Comparison of ENCODE assay signal across 9 cellular contexts in genomic region chr17:78409191-78409621, GRCh38. TPM values are rescaled to one million over a fixed set of nuclear protein-coding genes. Genes with fewer than 3 reads are reported as not detected.
DNase-seq lines count a peak whose midpoint lies in the region; ATAC-seq and TF ChIP-seq lines count a peak whose summit lies in the region.
"Had no signal": no experiment of that assay in that cellular context is flagged by ENCODE, and none has a peak within 500 bp of the region (broad histone marks: within the 10 kb centered on the region; RNA-seq: fewer than 3 reads in every experiment).

No MANE protein-coding gene starts in this region.

- ATAC-seq in CD4-positive, CD25-positive, alpha-beta regulatory T cell (ENCODE audit: low read depth in 2 of 2), result no peak
- peak; percentile 59 for ATAC-seq in PC-3
- ATAC-seq in left lobe of liver, result peak; percentile 63
- ATAC-seq in HG03342 (IDR thresholded peaks at IDR 0.05; ENCODE audit: unreplicated experiment), result no peak
- ATAC-seq: stimulated activated memory B cell treated with anti-CD40 and anti-IgM and Interleukin-4, amounts not matched to agents 10 μg/mL and 1 μg/mL and 100 μg/mL, for 72 hours had no signal

- H3K27me3 ChIP-seq in CD4-positive, CD25-positive, alpha-beta regulatory T cell (ENCODE audit: control insufficient read depth, insufficient read depth, low read length), result no peaks in the 10 kb centered on the region
- H3K27me3 ChIP-seq in PC-3 (ENCODE audit: low read length) (no peaks in the 10 kb centered on the region), vagina (no peaks in the 10 kb centered on the region)

- peaks cover 0 to 75% (median 43%) of the 10 kb centered on the region in 4 donors for H3K4me1 Mint-ChIP-seq in CD4-positive, CD25-positive, alpha-beta regulatory T cell

- CTCF ChIA-PET in HEK293 (lab: Yijun Ruan, JAX) (interaction anchor here (0.5 to 3.6 kb wide), 3 partner anchors 12 to 48 kb away, joined by 3 to 29 read pairs (median 9); no protein-coding TSS in a partner anchor), PC-3 (lab: Charles Lee) (no interaction called here)

- no peaks in the 10 kb centered on the region for H3K9me3 Mint-ChIP-seq in CD4-positive, CD25-positive, alpha-beta regulatory T cell
- H3K9me3 Mint-ChIP-seq: stimulated activated memory B cell treated with anti-CD40 and anti-IgM and Interleukin-4, amounts not matched to agents 10 μg/mL and 1 μg/mL and 100 μg/mL, for 72 hours had no signal

- no peak for DNase-seq in CD4-positive, CD25-positive, alpha-beta regulatory T cell
- DNase-seq in PC-3 (peak; percentile 45), left lobe of liver (ENCODE audit: low spot score) (peak; percentile 67), inferior parietal cortex (ENCODE audit: extremely low spot score) (no peak), superior temporal gyrus (ENCODE audit: extremely low spot score) (no peak), vagina (ENCODE audit: extremely low spot score in 2 of 2) (no peak)

- H3K4me3 Mint-ChIP-seq in CD4-positive, CD25-positive, alpha-beta regulatory T cell, result peak overlapping the region in 1 of 4 donors; percentile 55
- H3K4me3 Mint-ChIP-seq: stimulated activated memory B cell treated with anti-CD40 and anti-IgM and Interleukin-4, amounts not matched to agents 10 μg/mL and 1 μg/mL and 100 μg/mL, for 72 hours had no signal

- no peak overlapping the region for H3K4me3 ChIP-seq in CD4-positive, CD25-positive, alpha-beta regulatory T cell (ENCODE audit: low read depth, low read length)
- no peak overlapping the region for H3K4me3 ChIP-seq in HEK293 (ENCODE audit: low read depth, low read length)
- H3K4me3 ChIP-seq in PC-3 (ENCODE audit: low read length), result no peak overlapping the region
- no peak overlapping the region for H3K4me3 ChIP-seq in vagina

- peaks cover 35% of the 10 kb centered on the region for H4K20me1 ChIP-seq in PC-3 (ENCODE audit: low read length)

- H2AFZ ChIP-seq in PC-3 (ENCODE audit: low read length), result no peak overlapping the region

- H3K9me2 ChIP-seq in PC-3 (replicated peaks; ENCODE audit: low read length), result no peaks in the 10 kb centered on the region

- H3K27ac Mint-ChIP-seq in CD4-positive, CD25-positive, alpha-beta regulatory T cell, result peak overlapping the region; percentile 56 to 84 (median 58)
- H3K27ac Mint-ChIP-seq: stimulated activated memory B cell treated with anti-CD40 and anti-IgM and Interleukin-4, amounts not matched to agents 10 μg/mL and 1 μg/mL and 100 μg/mL, for 72 hours had no signal

- no TSS peak for BruUV-seq in PC-3 (replicated peaks; lab: Mats Ljungman, UMichigan)

- H3K4me2 ChIP-seq in PC-3 (ENCODE audit: low read length), result 0 out of 2 replicates have a peak overlapping the region, but pooled peaks have one; percentile 1

- H3K36me3 Mint-ChIP-seq in CD4-positive, CD25-positive, alpha-beta regulatory T cell, result peaks cover 13% of the 10 kb centered on the region

- no peaks in the 10 kb centered on the region for H3F3A ChIP-seq in PC-3 (ENCODE audit: low read length, unreplicated experiment)

- H3K9ac ChIP-seq in PC-3 (ENCODE audit: low read length), result no peak overlapping the region

- POLR2A ChIA-PET in HEK293 (lab: Yijun Ruan, JAX) (interaction anchor here (0.9 kb wide), 1 partner anchor 49 kb away, joined by 3 read pairs; no protein-coding TSS in a partner anchor), PC-3 (lab: Charles Lee; ENCODE audit: unreplicated experiment) (no interaction called here)

- no peaks in the 10 kb centered on the region for H3K9me3 ChIP-seq in CD4-positive, CD25-positive, alpha-beta regulatory T cell (ENCODE audit: control insufficient read depth in 2 of 2, low read length in 2 of 2)
- H3K9me3 ChIP-seq in HEK293 (ENCODE audit: control insufficient read depth, insufficient read depth, low read depth, low read length) (no peaks in the 10 kb centered on the region), PC-3 (ENCODE audit: low read length) (no peaks in the 10 kb centered on the region), vagina (no peaks in the 10 kb centered on the region)

- no peak for TF ChIP-seq CTCF in HEK293 (tag by site-specific recombination; IDR thresholded peaks at IDR 0.05)
- TF ChIP-seq CTCF in PC-3 (conservative IDR thresholded peaks at IDR 0.05; ENCODE audit: low read depth, low read length), result no peak
- no peak for TF ChIP-seq CTCF in vagina (IDR thresholded peaks at IDR 0.05)

- intact Hi-C loops in PC-3 (cut with micrococcal nuclease), result no loop called here
- intact Hi-C loops in vagina (cut with DNase I), result no loop called here

- TF ChIP-seq POLR2A in vagina (IDR thresholded peaks at IDR 0.05), result no peak

- H3K27me3 Mint-ChIP-seq in CD4-positive, CD25-positive, alpha-beta regulatory T cell, result no peaks in the 10 kb centered on the region
- H3K27me3 Mint-ChIP-seq: stimulated activated memory B cell treated with anti-CD40 and anti-IgM and Interleukin-4, amounts not matched to agents 10 μg/mL and 1 μg/mL and 100 μg/mL, for 72 hours had no signal

- H3K4me1 ChIP-seq in CD4-positive, CD25-positive, alpha-beta regulatory T cell (ENCODE audit: control insufficient read depth, insufficient read depth, low read length, poor library complexity, severe bottlenecking), result peaks cover 21% of the 10 kb centered on the region
- H3K4me1 ChIP-seq in HEK293 (ENCODE audit: control insufficient read depth, insufficient read depth, low read length) (peaks cover 10% of the 10 kb centered on the region), PC-3 (ENCODE audit: insufficient read depth, low read length) (peaks cover 15% of the 10 kb centered on the region), vagina (peaks cover 43% of the 10 kb centered on the region)

- H3K36me3 ChIP-seq in CD4-positive, CD25-positive, alpha-beta regulatory T cell (ENCODE audit: control insufficient read depth, insufficient read depth, low read length), result peaks cover 31% of the 10 kb centered on the region
- peaks cover 9 to 81% of the 10 kb centered on the region in 2 experiments; a peak in 2 of 3 replicates for H3K36me3 ChIP-seq in HEK293 (ENCODE audit: control insufficient read depth in 2 of 2, insufficient read depth in 1 of 2, low read length in 2 of 2)
- peaks cover 34% of the 10 kb centered on the region for H3K36me3 ChIP-seq in PC-3 (ENCODE audit: low read depth, low read length)
- H3K36me3 ChIP-seq in vagina, result peaks cover 0 to 22% of the 10 kb centered on the region in 2 donors

- H3K27ac ChIP-seq in CD4-positive, CD25-positive, alpha-beta regulatory T cell (ENCODE audit: insufficient read depth, low read length, poor library complexity, severe bottlenecking), result no peak overlapping the region
- H3K27ac ChIP-seq in HEK293 (ENCODE audit: extremely low read depth, low read depth, low read length), result no peak overlapping the region
- H3K27ac ChIP-seq in PC-3 (ENCODE audit: low read length), result no peak overlapping the region
- H3K27ac ChIP-seq in vagina, result no peak overlapping the region

- peaks cover 76% of the 10 kb centered on the region for H3K79me2 ChIP-seq in PC-3 (ENCODE audit: low read length)

TF ChIP-seq in HEK293, 187 proteins besides CTCF, POLR2A, EP300 and RAD21 (continues in another document):
- peak; percentile 92 for TF ChIP-seq ZIC2 (tag by site-specific recombination; IDR thresholded peaks at IDR 0.05)
- TF ChIP-seq, protein P1, sequence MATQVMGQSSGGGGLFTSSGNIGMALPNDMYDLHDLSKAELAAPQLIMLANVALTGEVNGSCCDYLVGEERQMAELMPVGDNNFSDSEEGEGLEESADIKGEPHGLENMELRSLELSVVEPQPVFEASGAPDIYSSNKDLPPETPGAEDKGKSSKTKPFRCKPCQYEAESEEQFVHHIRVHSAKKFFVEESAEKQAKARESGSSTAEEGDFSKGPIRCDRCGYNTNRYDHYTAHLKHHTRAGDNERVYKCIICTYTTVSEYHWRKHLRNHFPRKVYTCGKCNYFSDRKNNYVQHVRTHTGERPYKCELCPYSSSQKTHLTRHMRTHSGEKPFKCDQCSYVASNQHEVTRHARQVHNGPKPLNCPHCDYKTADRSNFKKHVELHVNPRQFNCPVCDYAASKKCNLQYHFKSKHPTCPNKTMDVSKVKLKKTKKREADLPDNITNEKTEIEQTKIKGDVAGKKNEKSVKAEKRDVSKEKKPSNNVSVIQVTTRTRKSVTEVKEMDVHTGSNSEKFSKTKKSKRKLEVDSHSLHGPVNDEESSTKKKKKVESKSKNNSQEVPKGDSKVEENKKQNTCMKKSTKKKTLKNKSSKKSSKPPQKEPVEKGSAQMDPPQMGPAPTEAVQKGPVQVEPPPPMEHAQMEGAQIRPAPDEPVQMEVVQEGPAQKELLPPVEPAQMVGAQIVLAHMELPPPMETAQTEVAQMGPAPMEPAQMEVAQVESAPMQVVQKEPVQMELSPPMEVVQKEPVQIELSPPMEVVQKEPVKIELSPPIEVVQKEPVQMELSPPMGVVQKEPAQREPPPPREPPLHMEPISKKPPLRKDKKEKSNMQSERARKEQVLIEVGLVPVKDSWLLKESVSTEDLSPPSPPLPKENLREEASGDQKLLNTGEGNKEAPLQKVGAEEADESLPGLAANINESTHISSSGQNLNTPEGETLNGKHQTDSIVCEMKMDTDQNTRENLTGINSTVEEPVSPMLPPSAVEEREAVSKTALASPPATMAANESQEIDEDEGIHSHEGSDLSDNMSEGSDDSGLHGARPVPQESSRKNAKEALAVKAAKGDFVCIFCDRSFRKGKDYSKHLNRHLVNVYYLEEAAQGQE (tag by site-specific recombination; IDR thresholded peaks at IDR 0.05), result no peak
- 0 out of 2 replicates have a peak, but pooled peaks have one; percentile 23 for TF ChIP-seq PATZ1 (tag by site-specific recombination; IDR thresholded peaks at IDR 0.05)
- TF ChIP-seq ZNF600 (tag by site-specific recombination; IDR thresholded peaks at IDR 0.05), result peak; percentile 43; the same call in 1 of the 2 replicates

RNA-seq across cellular contexts. Expression of gene PGS1, which starts 30.8 kb away (rescaled TPM):
- 50.1 TPM for total RNA-seq in CD4-positive, CD25-positive, alpha-beta regulatory T cell
- 10 to 100 TPM; 29.6 to 35.4 (median 31.5) TPM for polyA plus RNA-seq in CD4-positive, CD25-positive, alpha-beta regulatory T cell
- total RNA-seq in PC-3 (2014; rRNA removed) (40.6 and 47.0 TPM in 2 replicates), left lobe of liver (9.1 TPM), vagina (35.6 TPM)

RNA-seq across cellular contexts. Expression of gene SOCS3, which starts 49.3 kb away (rescaled TPM):
- total RNA-seq in CD4-positive, CD25-positive, alpha-beta regulatory T cell, result 218 TPM
- 10 to 100 TPM; 26.4 to 74.2 (median 51.2) TPM for polyA plus RNA-seq in CD4-positive, CD25-positive, alpha-beta regulatory T cell
- total RNA-seq in PC-3 (2014; rRNA removed) (103 and 125 TPM in 2 replicates), left lobe of liver (2.7 TPM), vagina (173 TPM)

Comparison
In these comparisons a context has a peak if more than half of its experiments do, and no peak if none do; other contexts are left out.
1. ATAC-seq: peak in PC-3 (single experiment) and left lobe of liver (single experiment); none in CD4-positive, CD25-positive, alpha-beta regulatory T cell (0 of 2) and HG03342 (single experiment).
2. DNase-seq: peak in PC-3 (single experiment) and left lobe of liver (single experiment); none in CD4-positive, CD25-positive, alpha-beta regulatory T cell (0 of 3), inferior parietal cortex (single experiment), superior temporal gyrus (single experiment) and vagina (0 of 2).
3. RNA of gene SOCS3, which starts 49.3 kb away (total RNA-seq): 218 TPM in CD4-positive, CD25-positive, alpha-beta regulatory T cell (single experiment), 173 TPM in vagina (single experiment) and 103 to 125 TPM in PC-3; 2.7 TPM in left lobe of liver (single experiment); every median in the first group is over 10 times any median in the second.